In the genomic region with DNA sequence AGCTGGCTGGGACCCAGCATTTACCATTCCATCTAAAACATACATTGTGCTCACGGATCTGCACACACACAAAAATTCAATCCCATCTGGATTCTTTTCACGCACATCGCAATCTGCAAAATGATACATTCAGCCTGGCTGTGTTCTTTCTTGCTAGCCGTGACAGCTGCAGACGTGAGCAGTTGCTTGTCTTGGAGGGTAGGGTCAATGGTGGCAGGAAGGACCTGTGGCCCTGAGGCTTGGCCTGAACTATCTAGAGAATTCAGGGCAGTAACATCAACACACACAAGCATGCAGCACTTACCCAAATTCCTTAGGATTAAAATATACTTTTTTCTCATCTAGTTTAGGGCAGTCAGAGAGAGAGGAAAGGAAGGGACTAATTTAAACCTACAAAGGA, we compare ENCODE assay signal across 23 cellular contexts.
"Had no signal": no experiment of that assay in that cellular context is flagged by ENCODE, and none has a peak within 500 bp of the region (broad histone marks: within the 10 kb centered on the region; RNA-seq: fewer than 3 reads in every experiment).

No MANE protein-coding gene starts in this region.

- H3K27ac Mint-ChIP-seq: activated naive CD8-positive, alpha-beta T cell treated with anti-CD3 and anti-CD28 coated beads, Interleukin-2, amount 10 ng/mL, durations not matched to agents 7 days and 5 days; activated T-helper 2 cell treated with anti-CD3 and anti-CD28 coated beads, Interferon-gamma antibody, Interleukin-2, Interleukin-4, amounts not matched to agents 10 μg/mL and 5 μg/mL and 100 μg/mL, durations not matched to agents 14 hours and 24 hours and 36 hours; stimulated activated memory B cell treated with anti-CD40 and anti-IgM and Interleukin-4, amounts not matched to agents 10 μg/mL and 1 μg/mL and 100 μg/mL, for 72 hours had no signal

- H3K9me3 Mint-ChIP-seq: activated naive CD8-positive, alpha-beta T cell treated with anti-CD3 and anti-CD28 coated beads, Interleukin-2, amount 10 ng/mL, durations not matched to agents 7 days and 5 days; activated T-cell treated with anti-CD3 and anti-CD28 coated beads, Interleukin-2, amount 50 U/mL, for 4 hours; activated T-helper 2 cell treated with anti-CD3 and anti-CD28 coated beads, Interferon-gamma antibody, Interleukin-2, Interleukin-4, amounts not matched to agents 10 μg/mL and 5 μg/mL and 100 μg/mL, durations not matched to agents 14 hours and 24 hours and 36 hours; stimulated activated memory B cell treated with anti-CD40 and anti-IgM and Interleukin-4, amounts not matched to agents 10 μg/mL and 1 μg/mL and 100 μg/mL, for 72 hours had no signal

- H3K27me3 ChIP-seq: heart right ventricle, left lung, right lobe of liver, testis, upper lobe of right lung had no signal

- DNase-seq: activated CD4-positive, alpha-beta T cell treated with anti-CD3 and anti-CD28 coated beads for 4 hours; activated CD4-positive, alpha-beta T cell treated with anti-CD3 and anti-CD28 coated beads, Interleukin-2, amount 50 U/mL, for 48 hours; activated CD4-positive, CD25-positive, alpha-beta regulatory T cell; activated CD8-positive, alpha-beta memory T cell treated with anti-CD3 and anti-CD28 coated beads, Interleukin-2, amount 50 U/mL, for 48 hours; activated naive CD4-positive, alpha-beta T cell treated with Interleukin-2 at 50 U/mL for 16 hours; activated naive CD8-positive, alpha-beta T cell treated with anti-CD3 and anti-CD28 coated beads, Interleukin-2, amount 10 ng/mL, durations not matched to agents 7 days and 5 days; activated T-cell treated with anti-CD3 and anti-CD28 coated beads, Interleukin-2, amount 50 U/mL, for 4 hours; cerebellar nuclear complex; foreskin fibroblast; heart right ventricle; left lung; midbrain; occipital lobe; right lobe of liver; stimulated activated CD4-positive, alpha-beta T cell treated with anti-CD3 and anti-CD28 coated beads, Interleukin-15, amount 100 ng/mL, for 24 hours; T1000; testis; upper lobe of right lung had no signal

- H3K4me3 Mint-ChIP-seq: activated naive CD8-positive, alpha-beta T cell treated with anti-CD3 and anti-CD28 coated beads, Interleukin-2, amount 10 ng/mL, durations not matched to agents 7 days and 5 days; activated T-cell treated with anti-CD3 and anti-CD28 coated beads, Interleukin-2, amount 50 U/mL, for 4 hours; stimulated activated memory B cell treated with anti-CD40 and anti-IgM and Interleukin-4, amounts not matched to agents 10 μg/mL and 1 μg/mL and 100 μg/mL, for 72 hours had no signal

- ATAC-seq: activated T-cell treated with anti-CD3 and anti-CD28 coated beads, Interleukin-2, amount 50 U/mL, for 4 hours; heart right ventricle; left lung; right lobe of liver; stimulated activated memory B cell treated with anti-CD40 and anti-IgM and Interleukin-4, amounts not matched to agents 10 μg/mL and 1 μg/mL and 100 μg/mL, for 72 hours; upper lobe of right lung had no signal

- H3K4me1 ChIP-seq: left lung, right lobe of liver, testis, upper lobe of right lung had no signal

- H3K27me3 Mint-ChIP-seq: activated naive CD8-positive, alpha-beta T cell treated with anti-CD3 and anti-CD28 coated beads, Interleukin-2, amount 10 ng/mL, durations not matched to agents 7 days and 5 days; stimulated activated memory B cell treated with anti-CD40 and anti-IgM and Interleukin-4, amounts not matched to agents 10 μg/mL and 1 μg/mL and 100 μg/mL, for 72 hours had no signal

- H3K4me1 Mint-ChIP-seq: activated naive CD8-positive, alpha-beta T cell treated with anti-CD3 and anti-CD28 coated beads, Interleukin-2, amount 10 ng/mL, durations not matched to agents 7 days and 5 days; stimulated activated memory B cell treated with anti-CD40 and anti-IgM and Interleukin-4, amounts not matched to agents 10 μg/mL and 1 μg/mL and 100 μg/mL, for 72 hours had no signal

- H3K4me3 ChIP-seq: heart right ventricle, left lung, lung, right lobe of liver, smooth muscle cell, testis, upper lobe of right lung had no signal

- H3K9me3 ChIP-seq: heart right ventricle, left lung, right lobe of liver, testis, upper lobe of right lung had no signal

- H3K27ac ChIP-seq: epithelial cell of prostate, heart right ventricle, left lung, right lobe of liver, testis, upper lobe of right lung had no signal
